1 cellular context compared by ENCODE assay signal in genomic region chr16:626787-627457, GRCh38.
TF ChIP-seq lines count a peak whose summit lies in the region.

No MANE protein-coding gene starts in this region.

TF ChIP-seq in HepG2, 621 proteins besides CTCF, POLR2A, EP300 and RAD21:
- TF ChIP-seq ZBTB38 (CRISPR knock-in tag; IDR thresholded peaks at IDR 0.05) (no peak), SRSF9 (IDR thresholded peaks at IDR 0.05; ENCODE audit: borderline replicate concordance, insufficient read depth, low read depth, low read length, poor library complexity, severe bottlenecking) (no peak), PPARG (CRISPR knock-in tag; conservative IDR thresholded peaks at IDR 0.05) (no peak), SALL2 (CRISPR knock-in tag; IDR thresholded peaks at IDR 0.05) (no peak), ZNF770 (CRISPR knock-in tag; IDR thresholded peaks at IDR 0.05) (no peak), ZNF234 (CRISPR knock-in tag; conservative IDR thresholded peaks at IDR 0.05) (no peak), AHR (CRISPR knock-in tag; IDR thresholded peaks at IDR 0.05) (no peak), PAF1 (CRISPR knock-in tag; IDR thresholded peaks at IDR 0.05) (no peak), ZNF331 (CRISPR knock-in tag; IDR thresholded peaks at IDR 0.05) (no peak), PRPF4 (IDR thresholded peaks at IDR 0.05; ENCODE audit: low read depth, low read length, poor library complexity, severe bottlenecking) (no peak), ELF1 (CRISPR knock-in tag; IDR thresholded peaks at IDR 0.05) (no peak), ZNF317 (CRISPR knock-in tag; IDR thresholded peaks at IDR 0.05) (no peak), ZNF407 (CRISPR knock-in tag; IDR thresholded peaks at IDR 0.05; ENCODE audit: not compliant biosample characterization) (no peak), SAFB2 (CRISPR knock-in tag; IDR thresholded peaks at IDR 0.05; ENCODE audit: borderline replicate concordance, low read depth) (no peak), ZNF235 (CRISPR knock-in tag; IDR thresholded peaks at IDR 0.05; ENCODE audit: borderline replicate concordance) (no peak), TRAFD1 (CRISPR knock-in tag; IDR thresholded peaks at IDR 0.05; ENCODE audit: borderline replicate concordance) (no peak), SRY (CRISPR knock-in tag; IDR thresholded peaks at IDR 0.05) (no peak)
